Comparison of ENCODE assay signal across 9 cellular contexts in the genomic region with DNA sequence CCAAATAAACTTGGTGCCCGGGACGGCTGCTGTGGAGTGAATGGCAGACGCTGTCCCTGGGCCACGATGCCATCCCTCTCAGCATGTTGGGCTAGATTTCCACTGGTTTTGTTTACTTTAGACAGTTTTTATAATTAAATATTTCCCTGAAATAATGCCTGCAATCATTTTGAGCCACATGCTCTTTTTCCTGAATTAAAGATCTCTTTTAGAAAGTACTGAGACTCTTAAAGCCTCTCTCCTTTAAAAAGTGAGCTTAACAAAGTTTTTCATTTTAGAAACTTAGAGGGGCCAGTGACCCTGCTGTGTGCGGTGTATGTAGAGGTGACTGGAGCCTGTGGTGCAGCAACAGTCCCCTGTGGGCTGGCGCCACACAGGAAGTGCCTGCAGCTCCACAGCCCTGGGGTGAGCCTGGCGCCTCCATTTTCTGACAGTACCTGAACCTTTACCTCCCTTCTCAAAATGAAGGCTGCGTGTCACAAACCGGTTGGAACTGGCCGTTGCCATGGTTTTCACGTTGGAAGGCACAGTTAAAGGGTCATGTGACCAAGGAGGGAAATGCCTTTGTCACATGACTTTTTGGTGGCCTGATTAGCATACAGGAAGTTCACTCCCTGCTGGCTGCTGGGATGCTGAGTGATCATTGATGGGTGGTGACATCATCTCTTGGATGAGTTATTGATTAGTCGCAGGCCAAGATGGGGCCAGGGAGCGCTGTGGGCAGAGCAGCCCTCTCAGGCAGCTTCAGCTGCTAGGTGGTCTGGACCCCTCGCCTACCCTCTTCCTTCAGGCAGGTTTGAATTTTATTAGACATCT. TPM values are rescaled to one million over a fixed set of nuclear protein-coding genes. Genes with fewer than 3 reads are reported as not detected.
DNase-seq lines count a peak whose midpoint lies in the region; ATAC-seq and TF ChIP-seq lines count a peak whose summit lies in the region.
"Had no signal": no experiment of that assay in that cellular context is flagged by ENCODE, and none has a peak within 500 bp of the region (broad histone marks: within the 10 kb centered on the region; RNA-seq: fewer than 3 reads in every experiment).

No MANE protein-coding gene starts in this region.

- H3K27ac ChIP-seq in HL-60 (replicated peaks) = peak overlapping the region; percentile 89
- peak overlapping the region; percentile 30 for H3K27ac ChIP-seq in SJSA1
- peak overlapping the region; percentile 4 to 75 (median 72) for H3K27ac ChIP-seq in gastroesophageal sphincter
- H3K27ac ChIP-seq: KMS-11 had no signal

- H3K4me3 ChIP-seq in AG10803 (ENCODE audit: low read length) (peak overlapping the region; percentile 39), HL-60 (replicated peaks; ENCODE audit: insufficient read depth, low read length) (no peak overlapping the region), SJSA1 (no peak overlapping the region), gastroesophageal sphincter (peak overlapping the region in 1 of 2 donors; percentile 28)

- TF ChIP-seq CTCF in AG10803 (conservative IDR thresholded peaks at IDR 0.05; ENCODE audit: low read length) (no peak), HL-60 (IDR thresholded peaks at IDR 0.05; ENCODE audit: insufficient read depth, low read length) (no peak), gastroesophageal sphincter (IDR thresholded peaks at IDR 0.05) (no peak)

- DNase-seq in AG10803 (ENCODE audit: low read depth) (peak; percentile 96), HL-60 (ENCODE audit: low read depth in 1 of 2, low spot score in 1 of 2) (peak; percentile 96 to 98), SJSA1 (ENCODE audit: low read depth in 1 of 2, low spot score in 2 of 2) (peak; percentile 45 to 63), occipital lobe (lab: John Stamatoyannopoulos, UW) (peak; percentile 48), superior temporal gyrus (ENCODE audit: extremely low spot score) (peak; percentile 68)
- peak; percentile 85 for DNase-seq in activated naive CD4-positive, alpha-beta T cell treated with Interleukin-2 at 50 U/mL for 16 hours

- TF ChIP-seq EP300 in gastroesophageal sphincter (IDR thresholded peaks at IDR 0.05) = no peak

- TF ChIP-seq POLR2A in gastroesophageal sphincter (IDR thresholded peaks at IDR 0.05) = no peak

- peaks cover 35% of the 10 kb centered on the region for H3K36me3 ChIP-seq in SJSA1
- peaks cover 0 to 20% of the 10 kb centered on the region in 2 donors for H3K36me3 ChIP-seq in gastroesophageal sphincter

- H3K4me1 ChIP-seq in SJSA1 (replicated peaks) (peaks cover 14% of the 10 kb centered on the region), gastroesophageal sphincter (peaks cover 0 to 54% (median 22%) of the 10 kb centered on the region in 3 donors)

- no peaks in the 10 kb centered on the region for H3K9me3 ChIP-seq in SJSA1 (replicated peaks)
- H3K9me3 ChIP-seq in gastroesophageal sphincter = no peaks in the 10 kb centered on the region

- H3K27me3 ChIP-seq in HL-60 (ENCODE audit: insufficient read depth, poor library complexity, severe bottlenecking) (no peaks in the 10 kb centered on the region), SJSA1 (replicated peaks) (no peaks in the 10 kb centered on the region), gastroesophageal sphincter (no peaks in the 10 kb centered on the region)

- ATAC-seq in GM19035 (IDR thresholded peaks at IDR 0.05; ENCODE audit: unreplicated experiment) (peak; percentile 59), gastroesophageal sphincter (peak; percentile 70)

- 30 to 37% methylated on average over 6 to 9 of the region's 14 CpGs for WGBS in gastroesophageal sphincter (ENCODE audit: low coverage in 1 of 2), 2 donors

RNA-seq across cellular contexts. Expression of a gene that starts 26.3 kb away (rescaled TPM):
- total RNA-seq in SJSA1 (2014; rRNA removed; shearing (Covaris generic)) = 0.69 and 0.74 TPM in 2 replicates
- total RNA-seq in gastroesophageal sphincter (1 to 10 TPM in 2 of 4 donors, under 1 TPM in 2; 0.40 to 3.3 (median 0.92) TPM), occipital lobe (1.2 TPM)

RNA-seq across cellular contexts. Expression of a gene that starts 26.9 kb away (rescaled TPM):
- 118 and 130 TPM in 2 replicates for total RNA-seq in SJSA1 (2014; rRNA removed; shearing (Covaris generic))
- 100 to 1,000 TPM in 1 of 4 donors, 10 to 100 TPM in 3; 41.6 to 113 (median 71.4) TPM for total RNA-seq in gastroesophageal sphincter
- total RNA-seq in occipital lobe = 60.4 TPM

RNA-seq across cellular contexts. Expression of a gene that starts 39.6 kb away (rescaled TPM):
- total RNA-seq in SJSA1 (2014; rRNA removed; shearing (Covaris generic)) = 1.6 and 1.8 TPM in 2 replicates
- total RNA-seq in gastroesophageal sphincter (1 to 10 TPM in 2 of 4 donors, under 1 TPM in 2; 0.45 to 1.4 (median 0.96) TPM), occipital lobe (1.6 TPM)

RNA-seq across cellular contexts. Expression of a gene that starts 49.0 kb away (rescaled TPM):
- total RNA-seq in SJSA1 (2014; rRNA removed; shearing (Covaris generic)) = 0.03 TPM in 1 of 2 replicates, not detected in the other
- total RNA-seq in gastroesophageal sphincter (under 1 TPM in 2 of 4 donors, not detected in 2; 0.19 to 0.27 TPM), occipital lobe (0.62 TPM)

Comparison
In these comparisons a context has a peak if more than half of its experiments do, and no peak if none do; other contexts are left out.
1. H3K27ac ChIP-seq: peak in every context shown above with its lines; median percentile 89 in HL-60; 72 in gastroesophageal sphincter; 30 in SJSA1.